ENCODE assay signal across 8 cellular contexts in the genomic region with DNA sequence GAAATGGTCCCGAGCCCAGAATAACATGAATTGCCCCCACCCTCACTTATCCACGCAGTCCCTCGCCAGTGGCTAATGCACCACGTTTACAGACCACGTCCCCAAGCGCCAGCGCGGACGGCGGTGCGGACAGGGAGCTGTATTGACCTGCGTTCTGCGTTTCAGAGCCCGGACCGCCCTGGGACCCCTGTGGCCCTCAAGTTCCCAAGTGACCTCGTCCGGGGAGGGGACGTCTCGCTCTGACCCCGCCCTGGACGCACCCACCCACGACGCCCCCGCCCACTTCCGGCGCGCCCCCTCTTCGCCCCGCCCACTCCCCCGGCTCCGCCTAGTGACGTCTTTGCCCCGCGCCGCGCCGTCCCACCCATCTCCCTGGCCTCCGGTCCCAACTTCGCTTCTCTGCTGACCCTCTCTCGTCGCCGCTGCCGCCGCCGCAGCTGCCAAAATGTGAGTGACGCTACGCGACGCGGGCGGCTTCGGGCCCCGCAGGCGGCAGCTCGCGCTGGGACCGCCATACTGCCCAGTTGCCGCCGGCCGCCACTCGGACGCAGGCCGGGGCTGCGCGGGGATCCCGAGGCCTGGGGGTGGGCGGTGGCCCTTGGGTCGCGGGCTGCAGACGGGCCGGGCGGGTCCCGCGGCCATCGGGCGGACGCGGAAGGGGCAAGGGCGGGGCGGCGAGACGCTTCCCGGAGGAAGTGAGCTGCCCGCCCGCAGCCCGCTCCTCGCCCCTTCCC. TPM values are rescaled to one million over a fixed set of nuclear protein-coding genes. Genes with fewer than 3 reads are reported as not detected.
DNase-seq lines count a peak whose midpoint lies in the region; ATAC-seq, FAIRE-seq and TF ChIP-seq lines count a peak whose summit lies in the region.

A gene with protein sequence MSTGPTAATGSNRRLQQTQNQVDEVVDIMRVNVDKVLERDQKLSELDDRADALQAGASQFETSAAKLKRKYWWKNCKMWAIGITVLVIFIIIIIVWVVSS (plus strand): TSS at position 358 of the 734 bp plus-strand sequence. CDS start 88 bp downstream, at position 446.

- peak within 1 kb of the TSS; percentile 75 for H3K4me2 ChIP-seq in HepG2 (ENCODE audit: low read depth, low read length)

- H3K4me1 Mint-ChIP-seq in dendritic cell treated with granulocyte-macrophage colony-stimulating factor and Interleukin-4, amounts not matched to agents 40 ng/mL and 50 ng/mL, for 4 days (ENCODE audit: low read depth) = peaks cover 53% of the 10 kb centered on the region

- peak; percentile 72 for ATAC-seq in GM18511 (IDR thresholded peaks at IDR 0.05; ENCODE audit: unreplicated experiment)
- peak; percentile 49 for ATAC-seq in HG03060 (IDR thresholded peaks at IDR 0.05; ENCODE audit: low read depth, unreplicated experiment)
- ATAC-seq in HepG2 = peak; percentile 90

- H3K4me3 ChIP-seq in HepG2 (replicated peaks in 1 of 3; ENCODE audit: insufficient read depth in 1 of 3, low read depth in 2 of 3, low read length in 3 of 3) = peak within 1 kb of the TSS; percentile 91 to 99 (median 95)

- TF ChIP-seq EP300 in HepG2 (IDR thresholded peaks at IDR 0.05; ENCODE audit: low read depth in 2 of 2, low read length in 2 of 2) (no peak), HepG2 (CRISPR knock-in tag; IDR thresholded peaks at IDR 0.05; ENCODE audit: borderline replicate concordance) (no peak)

- H3K27ac Mint-ChIP-seq in dendritic cell treated with granulocyte-macrophage colony-stimulating factor and Interleukin-4, amounts not matched to agents 40 ng/mL and 50 ng/mL, for 4 days = peak within 1 kb of the TSS; percentile 99

- no peaks in the 10 kb centered on the region; a peak in 1 of 5 replicates for H3K27me3 ChIP-seq in HepG2 (ENCODE audit: control insufficient read depth in 1 of 2, insufficient read depth in 2 of 2, low read length in 2 of 2)

- peaks cover 63% of the 10 kb centered on the region for H3K36me3 Mint-ChIP-seq in dendritic cell treated with granulocyte-macrophage colony-stimulating factor and Interleukin-4, amounts not matched to agents 40 ng/mL and 50 ng/mL, for 4 days (ENCODE audit: low read depth)

- in situ Hi-C loops in HepG2 (cut with HindIII; ENCODE audit: extremely low pct_ligation_motif_present, low pct_unique_long_range_greater_than_20kb) = no loop called here

- H3K27ac ChIP-seq in HepG2 (ENCODE audit: extremely low read length, insufficient read depth, low read length) = peak within 1 kb of the TSS; percentile 80

- no peaks in the 10 kb centered on the region for H3K27me3 Mint-ChIP-seq in dendritic cell treated with granulocyte-macrophage colony-stimulating factor and Interleukin-4, amounts not matched to agents 40 ng/mL and 50 ng/mL, for 4 days

- H3K4me1 ChIP-seq in HepG2 (ENCODE audit: insufficient read depth, low read length) = peaks cover 26% of the 10 kb centered on the region

- no peak for FAIRE-seq in HepG2 (lab: Jason Lieb, UNC)

- peaks cover 8% of the 10 kb centered on the region for H3K9me3 Mint-ChIP-seq in dendritic cell treated with granulocyte-macrophage colony-stimulating factor and Interleukin-4, amounts not matched to agents 40 ng/mL and 50 ng/mL, for 4 days

- H3K36me3 ChIP-seq in HepG2 (replicated peaks in 1 of 2; ENCODE audit: control insufficient read depth in 1 of 2, insufficient read depth in 2 of 2, low read length in 2 of 2) = peaks cover 4 to 11% of the 10 kb centered on the region in 2 experiments; a peak in 3 of 5 replicates

- H3K9me3 ChIP-seq in HepG2 (ENCODE audit: low read length) = no peaks in the 10 kb centered on the region

- BruUV-seq in HepG2 (replicated peaks; lab: Mats Ljungman, UMichigan) = no TSS peak

- CTCF ChIA-PET in HepG2 (lab: Yijun Ruan, JAX; ENCODE audit: low intra/inter-chr PET ratio, low total read pairs) = no interaction called here

- H2AFZ ChIP-seq in HepG2 (ENCODE audit: low read length) = peak within 1 kb of the TSS; percentile 82

- POLR2A ChIA-PET in HepG2 (lab: Yijun Ruan, JAX) = interaction anchor here (0.7 to 1.6 kb wide), 5 partner anchors 10 to 91 kb away, joined by 3 to 8 read pairs (median 4); partner anchors contain the start of gene PER3

- TF ChIP-seq CTCF in HepG2 (CRISPR knock-in tag; IDR thresholded peaks at IDR 0.05) = no peak

- H3K9ac ChIP-seq in HepG2 (ENCODE audit: insufficient read depth, low read depth, low read length) = peak within 1 kb of the TSS; percentile 79

- peaks cover 34% of the 10 kb centered on the region for H3K79me2 ChIP-seq in HepG2 (ENCODE audit: insufficient read depth, low read length)

- peaks cover 9% of the 10 kb centered on the region; the same call in 1 of the 2 replicates for H4K20me1 ChIP-seq in HepG2 (ENCODE audit: insufficient read depth, low read length)

- TF ChIP-seq RAD21 in HepG2 (CRISPR knock-in tag; IDR thresholded peaks at IDR 0.05) = no peak

- WGBS in HepG2 (ENCODE audit: low lambda C conversion rate) = 25% methylated on average over 24 of the region's 87 CpGs

- DNase-seq in A172 (ENCODE audit: low spot score) = peak; percentile 37
- DNase-seq in NCI-H526 (lab: John Stamatoyannopoulos, UW) = peak; percentile 19 to 82
- peak; percentile 85 for DNase-seq in activated CD4-positive, alpha-beta T cell treated with anti-CD3 and anti-CD28 coated beads, Interleukin-2, amount 50 U/mL, for 1 hour
- peak; percentile 62 for DNase-seq in HepG2 (ENCODE audit: low spot score)
- peak; percentile 87 for DNase-seq in stimulated activated CD4-positive, alpha-beta T cell treated with anti-CD3 and anti-CD28 coated beads, Interleukin-4, amount 100 ng/mL, for 1 hour

- peak; percentile 51 to 76 for TF ChIP-seq POLR2A in HepG2 (IDR thresholded peaks at IDR 0.05; ENCODE audit: insufficient read depth in 1 of 2, low read depth in 2 of 2, low read length in 2 of 2)

- intact Hi-C loops in dendritic cell treated with granulocyte-macrophage colony-stimulating factor and Interleukin-4, amounts not matched to agents 40 ng/mL and 50 ng/mL, for 4 days (cut with micrococcal nuclease) = loop anchor here (1.0 to 2.0 kb wide), 2 partner anchors 12 to 66 kb away; no protein-coding TSS in a partner anchor
- intact Hi-C loops in HepG2 (cut with micrococcal nuclease; ENCODE audit: unreplicated experiment) = no loop called here

- H3K4me3 Mint-ChIP-seq in dendritic cell treated with granulocyte-macrophage colony-stimulating factor and Interleukin-4, amounts not matched to agents 40 ng/mL and 50 ng/mL, for 4 days = peak within 1 kb of the TSS; percentile 94

TF ChIP-seq in HepG2, 621 proteins besides CTCF, POLR2A, EP300 and RAD21 (continues in another document):
- TF ChIP-seq, protein P1, sequence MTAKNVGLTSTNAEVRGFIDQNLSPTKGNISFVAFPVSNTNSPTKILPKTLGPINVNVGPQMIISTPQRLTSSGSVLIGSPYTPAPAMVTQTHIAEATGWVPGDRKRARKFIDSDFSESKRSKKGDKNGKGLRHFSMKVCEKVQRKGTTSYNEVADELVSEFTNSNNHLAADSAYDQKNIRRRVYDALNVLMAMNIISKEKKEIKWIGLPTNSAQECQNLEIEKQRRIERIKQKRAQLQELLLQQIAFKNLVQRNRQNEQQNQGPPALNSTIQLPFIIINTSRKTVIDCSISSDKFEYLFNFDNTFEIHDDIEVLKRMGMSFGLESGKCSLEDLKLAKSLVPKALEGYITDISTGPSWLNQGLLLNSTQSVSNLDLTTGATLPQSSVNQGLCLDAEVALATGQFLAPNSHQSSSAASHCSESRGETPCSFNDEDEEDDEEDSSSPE (CRISPR knock-in tag; IDR thresholded peaks at IDR 0.05) = 0 out of 2 replicates have a peak, but pooled peaks have one; percentile 24
- TF ChIP-seq MIER3 (CRISPR knock-in tag; IDR thresholded peaks at IDR 0.05; ENCODE audit: borderline replicate concordance) (no peak), ZNF777 (CRISPR knock-in tag; IDR thresholded peaks at IDR 0.05) (peak; percentile 59), ERF (CRISPR knock-in tag; IDR thresholded peaks at IDR 0.05) (peak; percentile 31; the same call in 1 of the 2 replicates), KMT2A (CRISPR knock-in tag; IDR thresholded peaks at IDR 0.05) (peak; percentile 75; the same call in 1 of the 2 replicates), AGO1 (IDR thresholded peaks at IDR 0.05; ENCODE audit: low read depth, low read length, poor library complexity, severe bottlenecking) (peak; percentile 31), PHF20 (CRISPR knock-in tag; IDR thresholded peaks at IDR 0.05) (peak; percentile 85), MAZ (IDR thresholded peaks at IDR 0.05; ENCODE audit: borderline replicate concordance, low read depth, low read length) (no peak), MAZ (CRISPR knock-in tag; IDR thresholded peaks at IDR 0.05; ENCODE audit: low read depth) (peak; percentile 73), POLR2AphosphoS5 (IDR thresholded peaks at IDR 0.05; ENCODE audit: low read depth, low read length) (peak; percentile 73)

RNA-seq across cellular contexts. Expression of the gene that starts here (rescaled TPM):
- 126 and 138 TPM in 2 replicates for total RNA-seq in A172 (2014; rRNA removed; shearing (Covaris generic))
- total RNA-seq in HepG2 (2016; rRNA removed; fragmentation: Illumina TruSeq; extraction: Trizol) = 75.3 and 102 TPM in 2 replicates
- total RNA-seq in HepG2 (2016; cell fraction: cytosol; rRNA removed; fragmentation: Illumina TruSeq; extraction: Trizol; ENCODE audit: low read depth) = 16.6 and 20.3 TPM in 2 replicates
- total RNA-seq in HepG2 (2016; cell fraction: insoluble cytoplasmic fraction; rRNA removed; fragmentation: Illumina TruSeq; extraction: Trizol) = 73.2 and 109 TPM in 2 replicates
- 75.9 and 77.4 TPM in 2 replicates for total RNA-seq in HepG2 (2016; cell fraction: membrane; rRNA removed; fragmentation: Illumina TruSeq; extraction: Trizol)
- total RNA-seq in HepG2 (2016; cell fraction: nucleus; rRNA removed; fragmentation: Illumina TruSeq; extraction: Trizol) = 43.2 and 44.6 TPM in 2 replicates
- 75.8 and 88.7 TPM in 2 replicates for polyA plus RNA-seq in HepG2 (2011; rRNA removed)
- 43.2 and 66.5 TPM in 2 replicates for polyA plus RNA-seq in HepG2 (2011; cell fraction: cytosol; rRNA removed)
- polyA plus RNA-seq in HepG2 (2011; cell fraction: nucleus; rRNA removed) = 21.8 and 31.6 TPM in 2 replicates
- 52.3 and 54.8 TPM in 2 replicates for polyA plus RNA-seq in HepG2 (2012)
- polyA plus RNA-seq in HepG2 (2016; cell fraction: cytosol; fragmentation: Illumina TruSeq; extraction: Trizol; ENCODE audit: low read depth) = 18.0 and 18.9 TPM in 2 replicates
- polyA plus RNA-seq in HepG2 (2016; cell fraction: insoluble cytoplasmic fraction; fragmentation: Illumina TruSeq; extraction: Trizol; ENCODE audit: low read depth) = 147 and 152 TPM in 2 replicates
- 70.8 and 73.6 TPM in 2 replicates for polyA plus RNA-seq in HepG2 (2016; cell fraction: membrane; fragmentation: Illumina TruSeq; extraction: Trizol; ENCODE audit: low read depth)
- 75.8 and 78.8 TPM in 2 replicates for polyA plus RNA-seq in HepG2 (2016; cell fraction: nucleus; fragmentation: Illumina TruSeq; extraction: Trizol; ENCODE audit: insufficient read depth, low read depth)
- polyA minus RNA-seq in HepG2 (2011; rRNA and poly(A)+ RNA removed; ENCODE audit: low replicate concordance) = 29.0 and 31.6 TPM in 2 replicates
- 34.5 and 42.2 TPM in 2 replicates for polyA minus RNA-seq in HepG2 (2011; cell fraction: cytosol; rRNA and poly(A)+ RNA removed)
- 20.9 and 32.9 TPM in 2 replicates for polyA minus RNA-seq in HepG2 (2011; cell fraction: nucleus; rRNA and poly(A)+ RNA removed)

Comparison
In these comparisons a context has a peak if more than half of its experiments do, and no peak if none do; other contexts are left out.
1. Peak in every context shown above with its lines: DNase-seq, ATAC-seq, H3K4me3 ChIP-seq and H3K27ac ChIP-seq.
2. DNase-seq: peak in every context shown above with its lines; median percentile 87 in stimulated activated CD4-positive, alpha-beta T cell treated with anti-CD3 and anti-CD28 coated beads, Interleukin-4, amount 100 ng/mL, for 1 hour; 85 in activated CD4-positive, alpha-beta T cell treated with anti-CD3 and anti-CD28 coated beads, Interleukin-2, amount 50 U/mL, for 1 hour; 62 in HepG2; 50 in NCI-H526; 37 in A172.